In genomic region chr4:140955528-140956094, GRCh38 we compare ENCODE assay signal across 18 cellular contexts.
DNase-seq lines count a peak whose midpoint lies in the region; ATAC-seq and TF ChIP-seq lines count a peak whose summit lies in the region.
"Had no signal": no experiment of that assay in that cellular context is flagged by ENCODE, and none has a peak within 500 bp of the region (broad histone marks: within the 10 kb centered on the region; RNA-seq: fewer than 3 reads in every experiment).

No MANE protein-coding gene starts in this region.

- H3K27ac Mint-ChIP-seq in activated CD4-positive, alpha-beta memory T cell treated with anti-CD3 and anti-CD28 coated beads for 36 hours: no peak overlapping the region
- H3K27ac Mint-ChIP-seq: CD4-positive, alpha-beta memory T cell had no signal

- no peaks in the 10 kb centered on the region for H4K20me1 ChIP-seq in osteoblast (ENCODE audit: insufficient read depth, low read length)

- TF ChIP-seq CTCF in right atrium auricular region (IDR thresholded peaks at IDR 0.05): no peak
- no peak for TF ChIP-seq CTCF in esophagus muscularis mucosa (IDR thresholded peaks at IDR 0.05)
- no peak for TF ChIP-seq CTCF in osteoblast (IDR thresholded peaks at IDR 0.05; ENCODE audit: extremely low read depth, low read depth, low read length)
- no peak for TF ChIP-seq CTCF in testis (IDR thresholded peaks at IDR 0.05)
- TF ChIP-seq CTCF in psoas muscle (IDR thresholded peaks at IDR 0.05): no peak

- H3K9me3 ChIP-seq in right atrium auricular region: no peaks in the 10 kb centered on the region
- no peaks in the 10 kb centered on the region for H3K9me3 ChIP-seq in esophagus muscularis mucosa
- H3K9me3 ChIP-seq in osteoblast (ENCODE audit: low read depth, low read length): no peaks in the 10 kb centered on the region
- H3K9me3 ChIP-seq in testis: no peaks in the 10 kb centered on the region
- H3K9me3 ChIP-seq in psoas muscle: no peaks in the 10 kb centered on the region
- H3K9me3 ChIP-seq: HAP-1 had no signal

- POLR2A ChIA-PET in activated CD4-positive, alpha-beta memory T cell treated with anti-CD3 and anti-CD28 coated beads for 36 hours (lab: Charles Lee): no interaction called here

- CTCF ChIA-PET in activated CD4-positive, alpha-beta memory T cell treated with anti-CD3 and anti-CD28 coated beads for 36 hours (lab: Charles Lee): no interaction called here

- H3K36me3 ChIP-seq in right atrium auricular region (no peaks in the 10 kb centered on the region), esophagus muscularis mucosa (no peaks in the 10 kb centered on the region), osteoblast (ENCODE audit: insufficient read depth, low read length) (no peaks in the 10 kb centered on the region), testis (ENCODE audit: low read depth, missing control alignments) (no peaks in the 10 kb centered on the region), psoas muscle (ENCODE audit: insufficient read depth in 1 of 2, low read depth in 1 of 2) (no peaks in the 10 kb centered on the region)
- H3K36me3 ChIP-seq: HAP-1 had no signal

- H3K79me2 ChIP-seq in osteoblast (ENCODE audit: insufficient read depth, low read length): no peaks in the 10 kb centered on the region

- no peaks in the 10 kb centered on the region for H3K36me3 Mint-ChIP-seq in activated CD4-positive, alpha-beta memory T cell treated with anti-CD3 and anti-CD28 coated beads for 36 hours
- H3K36me3 Mint-ChIP-seq: CD4-positive, alpha-beta memory T cell had no signal

- no peak for DNase-seq in Right ventricle myocardium superior
- no peak for DNase-seq in right atrium auricular region (ENCODE audit: low spot score)
- DNase-seq in esophagus muscularis mucosa (ENCODE audit: extremely low spot score): no peak
- DNase-seq in osteoblast (ENCODE audit: insufficient read length, low spot score, missing footprints): no peak
- no peak for DNase-seq in testis
- no peak for DNase-seq in activated CD4-positive, alpha-beta memory T cell treated with anti-CD3 and anti-CD28 coated beads for 36 hours
- DNase-seq in psoas muscle: no peak
- DNase-seq: Calu3; CD4-positive, alpha-beta memory T cell; NCI-H1417; NCI-H1930; NCI-H2171; NCI-H446; PC-9 had no signal

- H3K4me3 ChIP-seq in right atrium auricular region (no peak overlapping the region), esophagus muscularis mucosa (no peak overlapping the region), osteoblast (ENCODE audit: insufficient read depth, low read length) (no peak overlapping the region), testis (no peak overlapping the region), psoas muscle (no peak overlapping the region)
- H3K4me3 ChIP-seq: HAP-1, K562, PC-9 had no signal

- peaks cover 7% of the 10 kb centered on the region for H3K9me3 Mint-ChIP-seq in activated CD4-positive, alpha-beta memory T cell treated with anti-CD3 and anti-CD28 coated beads for 36 hours

- peak overlapping the region; percentile 12 for H3K4me2 ChIP-seq in osteoblast (ENCODE audit: insufficient read depth, low read length)
- H3K4me2 ChIP-seq: PC-9 had no signal

- WGBS in esophagus muscularis mucosa: 22% methylated on average over 1 of the region's 1 CpG
- 44 to 57% methylated on average over 1 of the region's 1 CpG for WGBS in testis, 2 donors
- WGBS in psoas muscle, 3 donors: 72 to 79% (median 75%) methylated on average over 1 of the region's 1 CpG

- TF ChIP-seq POLR2A in esophagus muscularis mucosa (IDR thresholded peaks at IDR 0.05; ENCODE audit: low read depth) (no peak), testis (IDR thresholded peaks at IDR 0.05) (no peak)

- H3K27ac ChIP-seq in right atrium auricular region: no peak overlapping the region
- peak overlapping the region; percentile 63 to 79 (median 72) for H3K27ac ChIP-seq in esophagus muscularis mucosa (replicated peaks in 1 of 4)
- H3K27ac ChIP-seq in osteoblast (ENCODE audit: low read depth, low read length): no peak overlapping the region
- H3K27ac ChIP-seq in testis: peak overlapping the region; percentile 10 to 33
- no peak overlapping the region for H3K27ac ChIP-seq in psoas muscle
- H3K27ac ChIP-seq: 22Rv1, PC-9 had no signal

- peaks cover 1% of the 10 kb centered on the region for H3K27me3 Mint-ChIP-seq in activated CD4-positive, alpha-beta memory T cell treated with anti-CD3 and anti-CD28 coated beads for 36 hours

- peaks cover 0 to 10% of the 10 kb centered on the region in 2 donors for H3K4me1 ChIP-seq in right atrium auricular region
- peaks cover 14 to 34% (median 26%) of the 10 kb centered on the region in 4 donors for H3K4me1 ChIP-seq in esophagus muscularis mucosa
- peaks cover 2% of the 10 kb centered on the region for H3K4me1 ChIP-seq in osteoblast (ENCODE audit: insufficient read depth, low read length)
- no peaks in the 10 kb centered on the region for H3K4me1 ChIP-seq in testis
- no peaks in the 10 kb centered on the region for H3K4me1 ChIP-seq in psoas muscle

- intact Hi-C loops in Right ventricle myocardium superior (cut with DNase I) (no loop called here), esophagus muscularis mucosa (cut with DNase I) (no loop called here), testis (cut with DNase I; ENCODE audit: low total_unique reads) (no loop called here), psoas muscle (cut with DNase I) (no loop called here)
- intact Hi-C loops in activated CD4-positive, alpha-beta memory T cell treated with anti-CD3 and anti-CD28 coated beads for 36 hours (cut with micrococcal nuclease): no loop called here

- H3K4me3 Mint-ChIP-seq in activated CD4-positive, alpha-beta memory T cell treated with anti-CD3 and anti-CD28 coated beads for 36 hours: no peak overlapping the region
- H3K4me3 Mint-ChIP-seq: CD4-positive, alpha-beta memory T cell had no signal

- H2AFZ ChIP-seq in osteoblast (ENCODE audit: low read length): peak overlapping the region; percentile 54
- H2AFZ ChIP-seq: PC-9 had no signal

- H3K4me1 Mint-ChIP-seq in activated CD4-positive, alpha-beta memory T cell treated with anti-CD3 and anti-CD28 coated beads for 36 hours (ENCODE audit: low read depth): no peaks in the 10 kb centered on the region
- H3K4me1 Mint-ChIP-seq: CD4-positive, alpha-beta memory T cell had no signal

- H3K27me3 ChIP-seq in right atrium auricular region (no peaks in the 10 kb centered on the region), esophagus muscularis mucosa (no peaks in the 10 kb centered on the region), osteoblast (ENCODE audit: insufficient read depth, low read length) (no peaks in the 10 kb centered on the region), testis (no peaks in the 10 kb centered on the region), psoas muscle (ENCODE audit: insufficient read depth in 3 of 3, low read length in 2 of 3) (no peaks in the 10 kb centered on the region)

- TF ChIP-seq EP300 in esophagus muscularis mucosa (IDR thresholded peaks at IDR 0.05): no peak

- ATAC-seq in Right ventricle myocardium superior (ENCODE audit: poor library complexity) (peak; percentile 38), psoas muscle (no peak), GM19351 (IDR thresholded peaks at IDR 0.05; ENCODE audit: unreplicated experiment) (no peak)
- ATAC-seq: K562 had no signal

Comparison
In these comparisons a context has a peak if more than half of its experiments do, and no peak if none do; other contexts are left out.
1. H3K27ac ChIP-seq: peak in esophagus muscularis mucosa (4 of 4) and testis (2 of 2); none in right atrium auricular region (0 of 2), osteoblast (single experiment) and psoas muscle (single experiment).